7 cellular contexts compared by ENCODE assay signal in the genomic region with DNA sequence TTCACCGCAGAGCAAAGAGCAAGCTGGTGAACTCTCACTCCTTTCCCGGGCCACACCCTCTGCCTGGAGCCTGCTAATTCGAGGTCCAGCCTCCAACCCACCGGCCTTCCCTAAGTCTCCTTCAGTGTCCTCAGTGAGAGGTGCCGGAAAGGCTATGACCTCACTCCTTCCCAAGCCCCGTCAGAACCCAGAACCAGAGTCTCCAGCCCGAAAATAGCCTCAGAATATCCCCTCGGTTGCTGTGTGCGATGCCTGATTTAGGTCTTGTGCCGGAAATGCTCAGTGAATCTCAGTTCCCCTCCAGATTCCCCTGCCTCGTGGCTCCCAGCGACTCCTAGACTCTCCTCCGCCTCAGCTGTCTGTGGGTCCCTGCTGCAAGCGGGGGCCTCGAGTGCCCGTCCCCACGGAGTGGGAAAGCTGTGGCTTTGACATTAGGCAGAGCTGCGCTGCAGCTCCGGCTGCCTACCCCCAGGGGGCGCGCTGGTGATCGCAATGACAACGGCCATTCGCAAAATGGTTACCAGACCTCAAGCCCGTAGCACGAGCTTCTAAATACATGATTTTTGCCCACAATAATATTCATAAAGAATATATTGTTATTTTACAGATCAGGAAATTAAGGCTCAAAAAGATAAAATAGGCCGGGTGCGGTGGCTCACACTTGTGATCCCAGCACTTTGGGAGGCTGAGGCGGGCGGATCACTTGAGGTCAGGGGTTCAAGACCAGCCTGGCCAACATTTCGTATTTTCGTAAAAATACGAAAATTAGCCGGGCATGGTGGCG. TPM values are rescaled to one million over a fixed set of nuclear protein-coding genes. Genes with fewer than 3 reads are reported as not detected.
DNase-seq lines count a peak whose midpoint lies in the region; ATAC-seq, FAIRE-seq and TF ChIP-seq lines count a peak whose summit lies in the region.

No MANE protein-coding gene starts in this region.

- peaks cover 11% of the 10 kb centered on the region for H3K4me1 Mint-ChIP-seq in activated CD4-positive, alpha-beta T cell treated with anti-CD3 and anti-CD28 coated beads, Interleukin-2, amount 10 ng/mL, durations not matched to agents 7 days and 5 days

- peaks cover 27% of the 10 kb centered on the region for H3K4me1 ChIP-seq in HepG2 (ENCODE audit: insufficient read depth, low read length)

- intact Hi-C loops in HepG2 (cut with micrococcal nuclease; ENCODE audit: unreplicated experiment), result loop anchor here (1.0 kb wide), 1 partner anchor 19 kb away; no protein-coding TSS in a partner anchor

- no peaks in the 10 kb centered on the region for H4K20me1 ChIP-seq in HepG2 (ENCODE audit: insufficient read depth, low read length)

- BruUV-seq in HepG2 (replicated peaks; lab: Mats Ljungman, UMichigan), result no TSS peak

- H3K9ac ChIP-seq in HepG2 (ENCODE audit: insufficient read depth, low read depth, low read length), result no peak overlapping the region

- no peaks in the 10 kb centered on the region for H3K9me3 ChIP-seq in HepG2 (ENCODE audit: low read length)

- no peaks in the 10 kb centered on the region for H3K9me3 Mint-ChIP-seq in activated CD4-positive, alpha-beta T cell treated with anti-CD3 and anti-CD28 coated beads, Interleukin-2, amount 10 ng/mL, durations not matched to agents 7 days and 5 days

- no peak overlapping the region for H3K4me3 Mint-ChIP-seq in activated CD4-positive, alpha-beta T cell treated with anti-CD3 and anti-CD28 coated beads, Interleukin-2, amount 10 ng/mL, durations not matched to agents 7 days and 5 days

- H3K4me3 ChIP-seq in HepG2 (replicated peaks in 1 of 3; ENCODE audit: insufficient read depth in 1 of 3, low read depth in 2 of 3, low read length in 3 of 3), result peak overlapping the region; percentile 19 to 69 (median 35); a peak in 5 of 6 replicates

- TF ChIP-seq RAD21 in HepG2 (CRISPR knock-in tag; IDR thresholded peaks at IDR 0.05), result peak; percentile 65

- no peak overlapping the region for H3K27ac Mint-ChIP-seq in activated CD4-positive, alpha-beta T cell treated with anti-CD3 and anti-CD28 coated beads, Interleukin-2, amount 10 ng/mL, durations not matched to agents 7 days and 5 days

- peak; percentile 93 for TF ChIP-seq CTCF in HepG2 (CRISPR knock-in tag; IDR thresholded peaks at IDR 0.05)

- DNase-seq in NCI-H146 (lab: John Stamatoyannopoulos, UW) (peak; percentile 71), dedifferentiated amniotic fluid mesenchymal stem cell (ENCODE audit: extremely low spot score) (peak; percentile 44), HepG2 (ENCODE audit: low spot score) (peak; percentile 44)
- DNase-seq in activated CD4-positive, alpha-beta T cell treated with anti-CD3 and anti-CD28 coated beads, Interleukin-2, amount 10 ng/mL, durations not matched to agents 7 days and 5 days, result peak; percentile 73
- DNase-seq in stimulated activated CD4-positive, alpha-beta T cell treated with anti-CD3 and anti-CD28 coated beads, Interleukin-4, amount 100 ng/mL, for 1 hour, result peak; percentile 77

- TF ChIP-seq EP300 in HepG2 (IDR thresholded peaks at IDR 0.05; ENCODE audit: low read depth in 2 of 2, low read length in 2 of 2) (no peak), HepG2 (CRISPR knock-in tag; IDR thresholded peaks at IDR 0.05; ENCODE audit: borderline replicate concordance) (no peak)

- peaks cover 23% of the 10 kb centered on the region for H3K27me3 Mint-ChIP-seq in activated CD4-positive, alpha-beta T cell treated with anti-CD3 and anti-CD28 coated beads, Interleukin-2, amount 10 ng/mL, durations not matched to agents 7 days and 5 days

- no peaks in the 10 kb centered on the region for H3K36me3 ChIP-seq in HepG2 (replicated peaks in 1 of 2; ENCODE audit: control insufficient read depth in 1 of 2, insufficient read depth in 2 of 2, low read length in 2 of 2)

- peak; percentile 83 for FAIRE-seq in HepG2 (lab: Jason Lieb, UNC)

- H3K36me3 Mint-ChIP-seq in activated CD4-positive, alpha-beta T cell treated with anti-CD3 and anti-CD28 coated beads, Interleukin-2, amount 10 ng/mL, durations not matched to agents 7 days and 5 days (ENCODE audit: low read depth), result no peaks in the 10 kb centered on the region

- TF ChIP-seq POLR2A in HepG2 (IDR thresholded peaks at IDR 0.05; ENCODE audit: insufficient read depth in 1 of 2, low read depth in 2 of 2, low read length in 2 of 2), result no peak

- in situ Hi-C loops in HepG2 (cut with HindIII; ENCODE audit: extremely low pct_ligation_motif_present, low pct_unique_long_range_greater_than_20kb), result no loop called here

- peaks cover 2 to 21% of the 10 kb centered on the region in 2 experiments; a peak in 4 of 5 replicates for H3K27me3 ChIP-seq in HepG2 (ENCODE audit: control insufficient read depth in 1 of 2, insufficient read depth in 2 of 2, low read length in 2 of 2)

- ATAC-seq in GM18502 (IDR thresholded peaks at IDR 0.05; ENCODE audit: poor library complexity, unreplicated experiment), result peak; percentile 59
- peak; percentile 88 for ATAC-seq in HepG2
- no peak for ATAC-seq in GM18498 (IDR thresholded peaks at IDR 0.05; ENCODE audit: unreplicated experiment)

- 24% methylated on average over 25 of the region's 35 CpGs for WGBS in HepG2 (ENCODE audit: low lambda C conversion rate)

- H2AFZ ChIP-seq in HepG2 (ENCODE audit: low read length), result peak overlapping the region; percentile 96

- CTCF ChIA-PET in activated CD4-positive, alpha-beta T cell treated with anti-CD3 and anti-CD28 coated beads, Interleukin-2, amount 10 ng/mL, durations not matched to agents 7 days and 5 days (lab: Charles Lee), result interaction anchor here (0.6 to 1.9 kb wide), 20 partner anchors 10 to 781 kb away, joined by 3 to 16 read pairs (median 4); a partner anchor contains a TSS
- CTCF ChIA-PET in HepG2 (lab: Yijun Ruan, JAX; ENCODE audit: low intra/inter-chr PET ratio, low total read pairs), result interaction anchor here (0.8 to 2.2 kb wide), 2 partner anchors 20 to 39 kb away, joined by 3 to 14 read pairs; no protein-coding TSS in a partner anchor

- H3K4me2 ChIP-seq in HepG2 (ENCODE audit: low read depth, low read length), result peak overlapping the region; percentile 94

- H3K79me2 ChIP-seq in HepG2 (ENCODE audit: insufficient read depth, low read length), result no peaks in the 10 kb centered on the region

- H3K27ac ChIP-seq in HepG2 (ENCODE audit: extremely low read length, insufficient read depth, low read length), result no peak overlapping the region

- POLR2A ChIA-PET in activated CD4-positive, alpha-beta T cell treated with anti-CD3 and anti-CD28 coated beads, Interleukin-2, amount 10 ng/mL, durations not matched to agents 7 days and 5 days (lab: Charles Lee), result no interaction called here
- POLR2A ChIA-PET in HepG2 (lab: Yijun Ruan, JAX), result interaction anchor here (1.0 to 1.3 kb wide), 2 partner anchors 15 to 17 kb away, joined by 3 to 5 read pairs; no protein-coding TSS in a partner anchor

RNA-seq across cellular contexts. Expression of a gene that starts 4.2 kb away (rescaled TPM):
- total RNA-seq in activated CD4-positive, alpha-beta T cell treated with anti-CD3 and anti-CD28 coated beads, Interleukin-2, amount 10 ng/mL, durations not matched to agents 7 days and 5 days, result not detected
- total RNA-seq in HepG2 (2016; rRNA removed; fragmentation: Illumina TruSeq; extraction: Trizol), result not detected in 2 replicates
- not detected in 2 replicates for total RNA-seq in HepG2 (2016; cell fraction: cytosol; rRNA removed; fragmentation: Illumina TruSeq; extraction: Trizol; ENCODE audit: low read depth)
- total RNA-seq in HepG2 (2016; cell fraction: insoluble cytoplasmic fraction; rRNA removed; fragmentation: Illumina TruSeq; extraction: Trizol), result not detected in 2 replicates
- total RNA-seq in HepG2 (2016; cell fraction: membrane; rRNA removed; fragmentation: Illumina TruSeq; extraction: Trizol), result not detected in 2 replicates
- not detected in 2 replicates for total RNA-seq in HepG2 (2016; cell fraction: nucleus; rRNA removed; fragmentation: Illumina TruSeq; extraction: Trizol)
- 0.01 TPM in 1 of 2 replicates, not detected in the other for polyA plus RNA-seq in HepG2 (2011; rRNA removed)
- polyA plus RNA-seq in HepG2 (2011; cell fraction: cytosol; rRNA removed), result not detected in 2 replicates
- polyA plus RNA-seq in HepG2 (2011; cell fraction: nucleus; rRNA removed), result 0.03 TPM in 1 of 2 replicates, not detected in the other
- polyA plus RNA-seq in HepG2 (2012), result not detected in 2 replicates
- not detected in 2 replicates for polyA plus RNA-seq in HepG2 (2016; cell fraction: cytosol; fragmentation: Illumina TruSeq; extraction: Trizol; ENCODE audit: low read depth)
- polyA plus RNA-seq in HepG2 (2016; cell fraction: insoluble cytoplasmic fraction; fragmentation: Illumina TruSeq; extraction: Trizol; ENCODE audit: low read depth), result not detected in 2 replicates
- polyA plus RNA-seq in HepG2 (2016; cell fraction: membrane; fragmentation: Illumina TruSeq; extraction: Trizol; ENCODE audit: low read depth), result not detected in 2 replicates
- polyA plus RNA-seq in HepG2 (2016; cell fraction: nucleus; fragmentation: Illumina TruSeq; extraction: Trizol; ENCODE audit: insufficient read depth, low read depth), result not detected in 2 replicates
- 0.16 TPM in 1 of 2 replicates, not detected in the other for polyA minus RNA-seq in HepG2 (2011; rRNA and poly(A)+ RNA removed; ENCODE audit: low replicate concordance)
- not detected in 2 replicates for polyA minus RNA-seq in HepG2 (2011; cell fraction: cytosol; rRNA and poly(A)+ RNA removed)
- not detected in 2 replicates for polyA minus RNA-seq in HepG2 (2011; cell fraction: nucleus; rRNA and poly(A)+ RNA removed)

RNA-seq across cellular contexts. Expression of a gene that starts 46.6 kb away (rescaled TPM):
- total RNA-seq in activated CD4-positive, alpha-beta T cell treated with anti-CD3 and anti-CD28 coated beads, Interleukin-2, amount 10 ng/mL, durations not matched to agents 7 days and 5 days, result 10 to 100 TPM; 13.4 to 15.3 TPM
- total RNA-seq in HepG2 (2016; rRNA removed; fragmentation: Illumina TruSeq; extraction: Trizol), result not detected in 2 replicates
- not detected in 2 replicates for total RNA-seq in HepG2 (2016; cell fraction: cytosol; rRNA removed; fragmentation: Illumina TruSeq; extraction: Trizol; ENCODE audit: low read depth)
- total RNA-seq in HepG2 (2016; cell fraction: insoluble cytoplasmic fraction; rRNA removed; fragmentation: Illumina TruSeq; extraction: Trizol), result not detected in 2 replicates
- not detected in 2 replicates for total RNA-seq in HepG2 (2016; cell fraction: membrane; rRNA removed; fragmentation: Illumina TruSeq; extraction: Trizol)
- total RNA-seq in HepG2 (2016; cell fraction: nucleus; rRNA removed; fragmentation: Illumina TruSeq; extraction: Trizol), result not detected in 2 replicates
- not detected in 2 replicates for polyA plus RNA-seq in HepG2 (2011; rRNA removed)
- not detected in 2 replicates for polyA plus RNA-seq in HepG2 (2011; cell fraction: cytosol; rRNA removed)
- polyA plus RNA-seq in HepG2 (2011; cell fraction: nucleus; rRNA removed), result not detected in 2 replicates
- polyA plus RNA-seq in HepG2 (2012), result 0.09 TPM in 1 of 2 replicates, not detected in the other
- polyA plus RNA-seq in HepG2 (2016; cell fraction: cytosol; fragmentation: Illumina TruSeq; extraction: Trizol; ENCODE audit: low read depth), result not detected in 2 replicates
- polyA plus RNA-seq in HepG2 (2016; cell fraction: insoluble cytoplasmic fraction; fragmentation: Illumina TruSeq; extraction: Trizol; ENCODE audit: low read depth), result not detected in 2 replicates
- polyA plus RNA-seq in HepG2 (2016; cell fraction: membrane; fragmentation: Illumina TruSeq; extraction: Trizol; ENCODE audit: low read depth), result not detected in 2 replicates
- polyA plus RNA-seq in HepG2 (2016; cell fraction: nucleus; fragmentation: Illumina TruSeq; extraction: Trizol; ENCODE audit: insufficient read depth, low read depth), result not detected in 2 replicates
- polyA minus RNA-seq in HepG2 (2011; rRNA and poly(A)+ RNA removed; ENCODE audit: low replicate concordance), result not detected in 2 replicates
- polyA minus RNA-seq in HepG2 (2011; cell fraction: cytosol; rRNA and poly(A)+ RNA removed), result not detected in 2 replicates
- not detected in 2 replicates for polyA minus RNA-seq in HepG2 (2011; cell fraction: nucleus; rRNA and poly(A)+ RNA removed)

Comparison
In these comparisons a context has a peak if more than half of its experiments do, and no peak if none do; other contexts are left out.
1. RNA of a gene that starts 46.6 kb away (total RNA-seq): 13.4 to 15.3 TPM in activated CD4-positive, alpha-beta T cell treated with anti-CD3 and anti-CD28 coated beads, Interleukin-2, amount 10 ng/mL, durations not matched to agents 7 days and 5 days; not detected in HepG2; every median in the first group is over 10 times any median in the second.
2. Peak in every context shown above with its lines, with median percentiles within 50 percentile points of each other: DNase-seq.